Comparison of ENCODE assay signal across 14 cellular contexts in the genomic region with DNA sequence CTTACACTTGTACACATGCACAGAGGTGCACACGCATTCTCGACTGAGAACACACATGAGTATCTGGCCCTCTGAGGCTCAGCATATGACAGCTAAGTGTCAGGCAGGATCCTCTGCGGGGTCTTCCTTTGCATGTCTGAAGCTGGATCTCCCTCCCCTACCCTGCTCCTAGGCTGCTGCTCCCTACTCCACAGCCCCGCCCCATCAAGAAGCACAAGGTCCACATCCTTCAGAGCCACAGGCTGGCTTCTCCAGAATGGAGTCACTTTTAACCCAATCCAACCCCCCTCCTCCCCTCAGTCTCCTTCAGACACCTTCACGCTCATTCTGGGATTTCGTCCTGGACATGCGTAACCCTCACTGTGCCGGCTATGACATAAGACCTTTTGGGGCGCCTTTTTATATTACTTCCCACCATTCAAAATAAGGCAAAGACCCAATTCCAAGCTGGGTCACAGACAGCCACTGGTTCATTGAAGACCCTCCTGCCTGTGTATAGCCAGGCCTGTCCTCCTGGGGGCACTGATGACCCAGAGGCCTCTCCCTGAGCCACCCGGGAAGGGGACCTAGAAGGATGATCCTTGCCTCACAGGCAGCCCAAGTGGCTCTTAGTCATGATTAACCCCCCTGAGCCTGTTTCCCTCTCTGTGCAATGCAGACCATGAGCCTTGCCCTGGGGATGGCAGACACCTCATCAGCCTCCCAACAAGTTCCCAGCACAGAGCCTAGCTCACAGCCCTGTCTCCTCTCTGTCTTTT. TPM values are rescaled to one million over a fixed set of nuclear protein-coding genes. Genes with fewer than 3 reads are reported as not detected.
DNase-seq lines count a peak whose midpoint lies in the region; ATAC-seq and TF ChIP-seq lines count a peak whose summit lies in the region.
"Had no signal": no experiment of that assay in that cellular context is flagged by ENCODE, and none has a peak within 500 bp of the region (broad histone marks: within the 10 kb centered on the region; RNA-seq: fewer than 3 reads in every experiment).

No MANE protein-coding gene starts in this region.

- no TSS peak for BruUV-seq in Panc1 (replicated peaks; lab: Mats Ljungman, UMichigan)

- H3K27me3 ChIP-seq in Panc1 (ENCODE audit: control insufficient read depth, insufficient read depth, low read length): no peaks in the 10 kb centered on the region
- H3K27me3 ChIP-seq in iPS-15b (ENCODE audit: control insufficient read depth, insufficient read depth, low read length): peaks cover 10% of the 10 kb centered on the region

- DNase-seq in Right ventricle myocardium inferior (ENCODE audit: missing footprints) (peak; percentile 16), left cardiac atrium (no peak), Panc1 (ENCODE audit: low read depth, low spot score) (no peak), epidermal melanocyte (ENCODE audit: insufficient read length, low spot score) (no peak), SKM-1 (lab: John Stamatoyannopoulos, UW; ENCODE audit: unreplicated experiment) (no peak)
- DNase-seq: activated T-cell treated with anti-CD3 and anti-CD28 coated beads for 4 hours, erythroblast had no signal

- intact Hi-C loops in Right ventricle myocardium inferior (cut with DNase I) (loop anchor here (5.0 kb wide), 1 partner anchor 87 kb away; no protein-coding TSS in a partner anchor), left cardiac atrium (cut with DNase I) (no loop called here), Panc1 (cut with micrococcal nuclease; ENCODE audit: unreplicated experiment) (no loop called here)

- H3K36me3 ChIP-seq in Panc1 (ENCODE audit: control insufficient read depth, insufficient read depth, low read length): no peaks in the 10 kb centered on the region; the same call in 1 of the 2 replicates
- H3K36me3 ChIP-seq in iPS-15b (ENCODE audit: control insufficient read depth, insufficient read depth, low read length): peaks cover 3% of the 10 kb centered on the region
- H3K36me3 ChIP-seq: breast epithelium had no signal

- H3K9me3 ChIP-seq in Panc1 (ENCODE audit: control insufficient read depth, insufficient read depth, low read depth, low read length) (no peaks in the 10 kb centered on the region), iPS-15b (ENCODE audit: control insufficient read depth, insufficient read depth, low read length) (no peaks in the 10 kb centered on the region)
- H3K9me3 ChIP-seq: breast epithelium, HAP-1 had no signal

- H3K9ac ChIP-seq in iPS-15b (ENCODE audit: low read depth, low read length): no peak overlapping the region
- H3K9ac ChIP-seq: KMS-11 had no signal

- CTCF ChIA-PET in Panc1 (lab: Charles Lee): no interaction called here

- peak overlapping the region; percentile 72; the same call in 1 of the 2 replicates for H3K27ac ChIP-seq in Panc1 (ENCODE audit: low read length)
- H3K27ac ChIP-seq: KMS-11 had no signal

- H3K4me3 ChIP-seq in Panc1 (ENCODE audit: low read depth in 2 of 2, low read length in 2 of 2) (no peak overlapping the region; a peak in 1 of 4 replicates), iPS-15b (ENCODE audit: low read depth, low read length) (peak overlapping the region; percentile 81)
- H3K4me3 ChIP-seq: HAP-1 had no signal

- TF ChIP-seq CTCF in Panc1 (IDR thresholded peaks at IDR 0.05): no peak

- peaks cover 36% of the 10 kb centered on the region for H3K4me1 ChIP-seq in Panc1 (ENCODE audit: control insufficient read depth, insufficient read depth, low read length)
- peaks cover 20% of the 10 kb centered on the region for H3K4me1 ChIP-seq in iPS-15b (ENCODE audit: control insufficient read depth, insufficient read depth, low read length)

- in situ Hi-C loops in Panc1 (cut with HindIII; ENCODE audit: low pct_unique_long_range_greater_than_20kb, low sequenced_read_pairs): no loop called here

- ATAC-seq in Right ventricle myocardium inferior (no peak), left cardiac atrium (no peak), Panc1 (no peak), GM21619 (IDR thresholded peaks at IDR 0.05; ENCODE audit: unreplicated experiment) (no peak), GM18868 (IDR thresholded peaks at IDR 0.05; ENCODE audit: unreplicated experiment) (no peak)

- POLR2A ChIA-PET in Panc1 (lab: Charles Lee): no interaction called here

RNA-seq across cellular contexts. Expression of a gene that starts 4.7 kb away (rescaled TPM):
- total RNA-seq in Right ventricle myocardium inferior (16.1 TPM), left cardiac atrium (10 to 100 TPM; 14.0 to 18.7 TPM), Panc1 (2021; ENCODE audit: unreplicated experiment) (34.8 TPM)
- polyA plus RNA-seq in Panc1 (2012; ENCODE audit: insufficient read length): 31.5 TPM
- polyA plus RNA-seq: CD14-positive monocyte had no signal

RNA-seq across cellular contexts. Expression of a gene that starts 55.6 kb away (rescaled TPM):
- total RNA-seq in Right ventricle myocardium inferior: 12.7 TPM
- total RNA-seq in left cardiac atrium: 10 to 100 TPM; 19.8 to 27.5 TPM
- 7.6 TPM for total RNA-seq in Panc1 (2021; ENCODE audit: unreplicated experiment)
- polyA plus RNA-seq in Panc1 (2012; ENCODE audit: insufficient read length): 3.5 TPM
- polyA plus RNA-seq: CD14-positive monocyte had no signal

RNA-seq across cellular contexts. Expression of a gene that starts 56.4 kb away (rescaled TPM):
- total RNA-seq in Right ventricle myocardium inferior (not detected), left cardiac atrium (1 to 10 TPM in 1 of 2 donors, under 1 TPM in 1; 0.18 to 1.2 TPM), Panc1 (2021; ENCODE audit: unreplicated experiment) (0.54 TPM)
- polyA plus RNA-seq in Panc1 (2012; ENCODE audit: insufficient read length): 0.22 TPM
- polyA plus RNA-seq: CD14-positive monocyte had no signal
